Comparison of ENCODE assay signal across 9 cellular contexts in genomic region chr21:31326478-31327247, GRCh38. TPM values are rescaled to one million over a fixed set of nuclear protein-coding genes. Genes with fewer than 3 reads are reported as not detected.
A peak's percentile ranks its signal among the peaks of the same experiment; 100 is the strongest.
DNase-seq lines count a peak whose midpoint lies in the region; ATAC-seq and TF ChIP-seq lines count a peak whose summit lies in the region.
"Had no signal": no experiment of that assay in that cellular context is flagged by ENCODE, and none has a peak within 500 bp of the region (broad histone marks: within the 10 kb centered on the region; RNA-seq: fewer than 3 reads in every experiment).

No MANE protein-coding gene starts in this region.

- H3K27me3 ChIP-seq in osteoblast (ENCODE audit: insufficient read depth, low read length) (no peaks in the 10 kb centered on the region), GM23338 (ENCODE audit: insufficient read depth) (no peaks in the 10 kb centered on the region)

- TF ChIP-seq CTCF in osteoblast (IDR thresholded peaks at IDR 0.05; ENCODE audit: extremely low read depth, low read depth, low read length) = no peak
- no peak for TF ChIP-seq CTCF in GM23338 (conservative IDR thresholded peaks at IDR 0.05; ENCODE audit: low read depth in 2 of 2)

- DNase-seq in Ammon's horn (ENCODE audit: low spot score) (peak; percentile 43), osteoblast (ENCODE audit: insufficient read length, low spot score, missing footprints) (peak; percentile 83), GM23338 (ENCODE audit: low spot score) (no peak), NCI-H2107 treated with DMSO at 0.1 percent for 48 hours (lab: John Stamatoyannopoulos, UW; ENCODE audit: unreplicated experiment) (no peak), left colon (no peak)
- peak; percentile 71 for DNase-seq in activated CD8-positive, alpha-beta memory T cell treated with anti-CD3 and anti-CD28 coated beads for 24 hours
- DNase-seq: right cardiac atrium had no signal

- H3K27ac ChIP-seq in osteoblast (ENCODE audit: low read depth, low read length) (no peak overlapping the region), GM23338 (ENCODE audit: low read depth) (no peak overlapping the region)

- no peaks in the 10 kb centered on the region for H3K9me3 Mint-ChIP-seq in GM23338

- H3K4me3 ChIP-seq in osteoblast (ENCODE audit: insufficient read depth, low read length) = peak overlapping the region; percentile 51
- no peak overlapping the region for H3K4me3 ChIP-seq in GM23338

- H3F3A ChIP-seq in GM23338 (replicated peaks; ENCODE audit: low read depth) = no peaks in the 10 kb centered on the region

- H4K20me1 ChIP-seq in osteoblast (ENCODE audit: insufficient read depth, low read length) = no peaks in the 10 kb centered on the region
- H4K20me1 ChIP-seq in GM23338 (replicated peaks; ENCODE audit: insufficient read depth) = no peaks in the 10 kb centered on the region

- no peaks in the 10 kb centered on the region for H3K27me3 Mint-ChIP-seq in GM23338 (ENCODE audit: insufficient read depth, low read depth, poor library complexity)

- H3K36me3 ChIP-seq in osteoblast (ENCODE audit: insufficient read depth, low read length) (no peaks in the 10 kb centered on the region), GM23338 (ENCODE audit: insufficient read depth) (peaks cover 11% of the 10 kb centered on the region; the same call in 1 of the 2 replicates)

- no peaks in the 10 kb centered on the region for H3K4me1 Mint-ChIP-seq in GM23338

- H3K9me2 ChIP-seq in GM23338 (ENCODE audit: insufficient read depth) = no peaks in the 10 kb centered on the region

- H3K79me2 ChIP-seq in osteoblast (ENCODE audit: insufficient read depth, low read length) (no peaks in the 10 kb centered on the region), GM23338 (replicated peaks; ENCODE audit: insufficient read depth) (no peaks in the 10 kb centered on the region; the same call in 1 of the 2 replicates)

- H2AFZ ChIP-seq in osteoblast (ENCODE audit: low read length) (peak overlapping the region; percentile 8), GM23338 (no peak overlapping the region)

- H3K9me3 ChIP-seq in osteoblast (ENCODE audit: low read depth, low read length) = no peaks in the 10 kb centered on the region

- no peak overlapping the region for H3K4me3 Mint-ChIP-seq in GM23338

- H3K36me3 Mint-ChIP-seq in GM23338 (ENCODE audit: low read depth) = peaks cover 10% of the 10 kb centered on the region

- ATAC-seq in GM19463 (IDR thresholded peaks at IDR 0.05; ENCODE audit: unreplicated experiment) (peak; percentile 95), HG03521 (IDR thresholded peaks at IDR 0.05; ENCODE audit: unreplicated experiment) (peak; percentile 95), GM23338 (no peak), left colon (no peak)

- peak overlapping the region; percentile 67 for H3K4me2 ChIP-seq in osteoblast (ENCODE audit: insufficient read depth, low read length)
- no peak overlapping the region for H3K4me2 ChIP-seq in GM23338

- H3K4me1 ChIP-seq in osteoblast (ENCODE audit: insufficient read depth, low read length) (peaks cover 6% of the 10 kb centered on the region), GM23338 (ENCODE audit: insufficient read depth) (no peaks in the 10 kb centered on the region)

- no peak overlapping the region for H3K27ac Mint-ChIP-seq in GM23338

- intact Hi-C loops in left colon (cut with DNase I, micrococcal nuclease) = no loop called here

TF ChIP-seq in GM23338, 12 proteins besides CTCF, POLR2A, EP300 and RAD21 (continues in another document):
- no peak for TF ChIP-seq ZNF114 (CRISPR knock-in tag; IDR thresholded peaks at IDR 0.05)
- no peak for TF ChIP-seq JUNB (IDR thresholded peaks at IDR 0.05; ENCODE audit: unreplicated experiment)
- TF ChIP-seq EZH2 (IDR thresholded peaks at IDR 0.05; ENCODE audit: low read depth, unreplicated experiment) = no peak
- no peak for TF ChIP-seq ZNF331 (CRISPR knock-in tag; IDR thresholded peaks at IDR 0.05; ENCODE audit: low read depth)
- no peak for TF ChIP-seq ZNF462 (CRISPR knock-in tag; IDR thresholded peaks at IDR 0.05)
- no peak for TF ChIP-seq NANOG (IDR thresholded peaks at IDR 0.05; ENCODE audit: borderline replicate concordance)
- no peak for TF ChIP-seq REST (IDR thresholded peaks at IDR 0.05; ENCODE audit: unreplicated experiment)
- no peak for TF ChIP-seq POLR2AphosphoS5 (IDR thresholded peaks at IDR 0.05; ENCODE audit: low read depth)

RNA-seq across cellular contexts. Expression of gene TIAM1, which starts 17.4 kb away (rescaled TPM):
- total RNA-seq in osteoblast = 13.6 and 16.3 TPM in 2 replicates
- total RNA-seq in GM23338 (2014; rRNA removed; shearing (Covaris generic)) = 15.8 and 20.0 TPM in 2 replicates
- polyA plus RNA-seq in GM23338 (2016; fragmentation: Nextera tagmentation; extraction: Ambion mirVana) = 18.4 and 18.5 TPM in 2 replicates
- total RNA-seq in left colon = 1 to 10 TPM; 6.4 to 6.9 TPM

Comparison
In these comparisons a context has a peak if more than half of its experiments do, and no peak if none do; other contexts are left out.
1. DNase-seq: peak in Ammon's horn (single experiment), activated CD8-positive, alpha-beta memory T cell treated with anti-CD3 and anti-CD28 coated beads for 24 hours (single experiment) and osteoblast (single experiment); none in GM23338 (single experiment), NCI-H2107 treated with DMSO at 0.1 percent for 48 hours (single experiment) and left colon (0 of 2).
2. ATAC-seq: peak in GM19463 (single experiment) and HG03521 (single experiment); none in GM23338 (single experiment) and left colon (single experiment).